In the genomic region with DNA sequence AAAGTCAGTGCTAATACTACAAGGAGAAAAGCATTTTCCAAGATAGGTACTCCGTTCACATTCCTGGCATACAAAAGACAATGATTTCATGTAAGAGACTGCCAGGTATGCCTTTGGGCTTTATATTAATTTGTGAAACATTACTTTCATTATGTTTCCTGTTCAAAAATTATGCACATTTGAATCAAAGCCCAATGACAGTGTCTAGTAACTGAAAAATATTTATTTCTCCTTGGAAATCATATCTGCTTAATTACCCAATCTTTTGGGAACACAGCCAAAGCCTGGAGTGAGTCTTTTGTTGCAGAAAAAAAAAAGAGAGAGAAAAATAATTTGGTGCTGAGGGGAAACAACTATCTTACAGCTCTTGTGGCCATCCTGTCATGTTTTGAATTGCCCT, we compare ENCODE assay signal across 18 cellular contexts.
DNase-seq lines count a peak whose midpoint lies in the region; ATAC-seq and TF ChIP-seq lines count a peak whose summit lies in the region.
"Had no signal": no experiment of that assay in that cellular context is flagged by ENCODE, and none has a peak within 500 bp of the region (broad histone marks: within the 10 kb centered on the region; RNA-seq: fewer than 3 reads in every experiment).

No MANE protein-coding gene starts in this region.

- no peak for TF ChIP-seq RAD21 in IMR-90 (IDR thresholded peaks at IDR 0.05; ENCODE audit: low read length)

- BruUV-seq in IMR-90 (replicated peaks; lab: Mats Ljungman, UMichigan) = no TSS peak

- in situ Hi-C loops in IMR-90 (cut with MboI; ENCODE audit: low sequenced_read_pairs) = loop anchor here (25.0 kb wide), 1 partner anchor 612 kb away; no protein-coding TSS in a partner anchor

- ATAC-seq in IMR-90 (ENCODE audit: low read depth) (no peak), omental fat pad (ENCODE audit: low FRiP score) (peak; percentile 76)
- ATAC-seq: activated CD8-positive, alpha-beta T cell treated with anti-CD3 and anti-CD28 coated beads for 36 hours; WTC11 had no signal

- H3K36me3 ChIP-seq in IMR-90 (ENCODE audit: control insufficient read depth, insufficient read depth, low read length) = no peaks in the 10 kb centered on the region
- H3K36me3 ChIP-seq in ascending aorta = no peaks in the 10 kb centered on the region
- H3K36me3 ChIP-seq: thoracic aorta had no signal

- no peak overlapping the region for H3K27ac ChIP-seq in IMR-90 (ENCODE audit: insufficient read depth, low read length)
- H3K27ac ChIP-seq in ascending aorta = no peak overlapping the region
- H3K27ac ChIP-seq: thoracic aorta had no signal

- H3K56ac ChIP-seq in IMR-90 (ENCODE audit: extremely low read depth, insufficient read depth, low read length) = no peak overlapping the region

- CTCF ChIA-PET in IMR-90 (lab: Yijun Ruan, JAX) = no interaction called here

- H3K9me1 ChIP-seq in IMR-90 (ENCODE audit: insufficient read depth, low read length) = no peaks in the 10 kb centered on the region

- H3K18ac ChIP-seq in IMR-90 (ENCODE audit: low read depth, low read length) = no peak overlapping the region

- no peaks in the 10 kb centered on the region for H4K20me1 ChIP-seq in IMR-90 (ENCODE audit: insufficient read depth, low read length)

- no peak overlapping the region for H3K4me3 ChIP-seq in IMR-90 (ENCODE audit: insufficient read depth, low read depth, low read length)
- no peak overlapping the region for H3K4me3 ChIP-seq in ascending aorta
- H3K4me3 ChIP-seq: thoracic aorta had no signal

- H3K4me2 ChIP-seq in IMR-90 (ENCODE audit: low read depth, low read length) = no peak overlapping the region

- intact Hi-C loops in IMR-90 (cut with micrococcal nuclease) = no loop called here
- intact Hi-C loops in ascending aorta (cut with DNase I) = no loop called here

- no peak for TF ChIP-seq CTCF in IMR-90 (conservative IDR thresholded peaks at IDR 0.05; ENCODE audit: low read depth, low read length)
- no peak for TF ChIP-seq CTCF in omental fat pad (IDR thresholded peaks at IDR 0.05)
- no peak for TF ChIP-seq CTCF in ascending aorta (IDR thresholded peaks at IDR 0.05)

- H3K27me3 ChIP-seq in IMR-90 (ENCODE audit: control insufficient read depth, insufficient read depth, low read length) (no peaks in the 10 kb centered on the region), ascending aorta (no peaks in the 10 kb centered on the region)

- H3K4me1 ChIP-seq in IMR-90 (ENCODE audit: control insufficient read depth, insufficient read depth, low read length) (no peaks in the 10 kb centered on the region), ascending aorta (no peaks in the 10 kb centered on the region)

- H3K9ac ChIP-seq in IMR-90 (ENCODE audit: low read depth, low read length) = no peak overlapping the region

- H4K91ac ChIP-seq in IMR-90 (ENCODE audit: insufficient read depth, low read depth, low read length) = no peak overlapping the region

- H2AK9ac ChIP-seq in IMR-90 (replicated peaks; ENCODE audit: low read depth, low read length, poor library complexity) = no peak overlapping the region

- no peaks in the 10 kb centered on the region for H3K79me1 ChIP-seq in IMR-90 (ENCODE audit: low read depth in 1 of 2, low read length in 2 of 2)

- H2AFZ ChIP-seq in IMR-90 (replicated peaks; ENCODE audit: low read length, poor library complexity) = no peak overlapping the region

- no peak overlapping the region for H2BK120ac ChIP-seq in IMR-90 (ENCODE audit: low read depth, low read length)

- peak; percentile 0 for DNase-seq in IMR-90
- DNase-seq in NCI-H69 (lab: John Stamatoyannopoulos, UW) = peak; percentile 74
- peak; percentile 30 for DNase-seq in dedifferentiated amniotic fluid mesenchymal stem cell (ENCODE audit: extremely low spot score)
- no peak for DNase-seq in omental fat pad (ENCODE audit: low spot score)
- DNase-seq in LoVo (ENCODE audit: low spot score) = no peak
- DNase-seq in ascending aorta (ENCODE audit: low spot score in 2 of 2) = no peak
- no peak for DNase-seq in NCI-H2107 (lab: John Stamatoyannopoulos, UW)
- DNase-seq: activated CD8-positive, alpha-beta T cell treated with anti-CD3 and anti-CD28 coated beads for 36 hours; activated naive CD4-positive, alpha-beta T cell treated with anti-CD3 and anti-CD28 coated beads, Interleukin-2, amount 50 U/mL, for 16 hours; activated T-cell treated with anti-CD3 and anti-CD28 coated beads, Interleukin-2, amount 50 U/mL, for 24 hours; effector CD4-positive, alpha-beta T cell; Karpas-422; NCI-H1436 treated with DMSO at 0.1 percent for 48 hours; NCI-H524 treated with DMSO at 0.1 percent for 48 hours; OCI-M1; SHP77 treated with DMSO at 0.1 percent for 48 hours had no signal

- no peak overlapping the region for H2BK15ac ChIP-seq in IMR-90 (ENCODE audit: low read depth, low read length)

- no peak overlapping the region for H3K14ac ChIP-seq in IMR-90 (replicated peaks; ENCODE audit: low read depth, low read length)

- no peak overlapping the region for H3K23ac ChIP-seq in IMR-90 (ENCODE audit: low read depth, low read length)

- no peak overlapping the region for H2AK5ac ChIP-seq in IMR-90 (ENCODE audit: low read depth, low read length)

- no peak overlapping the region for H2BK20ac ChIP-seq in IMR-90 (ENCODE audit: low read depth, low read length)

- no peak for TF ChIP-seq POLR2A in IMR-90 (IDR thresholded peaks at IDR 0.05; ENCODE audit: low read depth, low read length)

- H3K9me3 ChIP-seq in IMR-90 (ENCODE audit: control insufficient read depth, insufficient read depth, low read length) = peaks cover 2% of the 10 kb centered on the region; the same call in 1 of the 2 replicates
- peaks cover 0 to 3% of the 10 kb centered on the region in 2 donors for H3K9me3 ChIP-seq in ascending aorta
- H3K9me3 ChIP-seq: thoracic aorta had no signal

- no peak overlapping the region for H2BK5ac ChIP-seq in IMR-90 (ENCODE audit: low read depth, low read length, poor library complexity, severe bottlenecking)

- H4K5ac ChIP-seq in IMR-90 (ENCODE audit: low read depth, low read length) = no peak overlapping the region

- no peak overlapping the region for H3K4ac ChIP-seq in IMR-90 (ENCODE audit: low read depth, low read length)

- POLR2A ChIA-PET in IMR-90 (lab: Charles Lee; ENCODE audit: unreplicated experiment) = no interaction called here

- no CpG with 5 or more reads among the region's 1 CpG for WGBS in IMR-90 (ENCODE audit: extremely low coverage in 2 of 2, insufficient read length in 1 of 2), 2 experiments

- H4K8ac ChIP-seq in IMR-90 (ENCODE audit: low read depth in 2 of 2, low read length in 2 of 2) = no peak overlapping the region

- dilution Hi-C loops in IMR-90 (cut with HindIII; ENCODE audit: low sequenced_read_pairs, unreplicated experiment) = no loop called here

TF ChIP-seq in IMR-90, 13 proteins besides CTCF, POLR2A, EP300 and RAD21:
- TF ChIP-seq RFX5 (IDR thresholded peaks at IDR 0.05; ENCODE audit: low read depth, low read length) = no peak
- TF ChIP-seq, protein P1, sequence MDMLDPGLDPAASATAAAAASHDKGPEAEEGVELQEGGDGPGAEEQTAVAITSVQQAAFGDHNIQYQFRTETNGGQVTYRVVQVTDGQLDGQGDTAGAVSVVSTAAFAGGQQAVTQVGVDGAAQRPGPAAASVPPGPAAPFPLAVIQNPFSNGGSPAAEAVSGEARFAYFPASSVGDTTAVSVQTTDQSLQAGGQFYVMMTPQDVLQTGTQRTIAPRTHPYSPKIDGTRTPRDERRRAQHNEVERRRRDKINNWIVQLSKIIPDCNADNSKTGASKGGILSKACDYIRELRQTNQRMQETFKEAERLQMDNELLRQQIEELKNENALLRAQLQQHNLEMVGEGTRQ (IDR thresholded peaks at IDR 0.05; ENCODE audit: low read depth, low read length) = no peak
- no peak for TF ChIP-seq MXI1 (IDR thresholded peaks at IDR 0.05; ENCODE audit: borderline replicate concordance, low read depth, low read length)
- no peak; the same call in 1 of the 2 replicates for TF ChIP-seq CEBPB (IDR thresholded peaks at IDR 0.05; ENCODE audit: low read depth, low read length)
- TF ChIP-seq CHD1 (IDR thresholded peaks at IDR 0.05; ENCODE audit: low read depth, low read length) = no peak
- no peak for TF ChIP-seq NFE2L2 (IDR thresholded peaks at IDR 0.05; ENCODE audit: low read depth, low read length)
- no peak for TF ChIP-seq FOS (IDR thresholded peaks at IDR 0.05; ENCODE audit: low read depth, low read length)
- TF ChIP-seq, protein P2, sequence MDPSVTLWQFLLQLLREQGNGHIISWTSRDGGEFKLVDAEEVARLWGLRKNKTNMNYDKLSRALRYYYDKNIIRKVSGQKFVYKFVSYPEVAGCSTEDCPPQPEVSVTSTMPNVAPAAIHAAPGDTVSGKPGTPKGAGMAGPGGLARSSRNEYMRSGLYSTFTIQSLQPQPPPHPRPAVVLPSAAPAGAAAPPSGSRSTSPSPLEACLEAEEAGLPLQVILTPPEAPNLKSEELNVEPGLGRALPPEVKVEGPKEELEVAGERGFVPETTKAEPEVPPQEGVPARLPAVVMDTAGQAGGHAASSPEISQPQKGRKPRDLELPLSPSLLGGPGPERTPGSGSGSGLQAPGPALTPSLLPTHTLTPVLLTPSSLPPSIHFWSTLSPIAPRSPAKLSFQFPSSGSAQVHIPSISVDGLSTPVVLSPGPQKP (IDR thresholded peaks at IDR 0.05; ENCODE audit: borderline replicate concordance, low read depth, low read length) = no peak
- no peak for TF ChIP-seq RCOR1 (IDR thresholded peaks at IDR 0.05; ENCODE audit: insufficient replicate concordance, low read length)
- no peak for TF ChIP-seq BHLHE40 (IDR thresholded peaks at IDR 0.05; ENCODE audit: low read depth, low read length)
- no peak for TF ChIP-seq MAZ (IDR thresholded peaks at IDR 0.05; ENCODE audit: borderline replicate concordance, low read depth, low read length)
- TF ChIP-seq MAFK (IDR thresholded peaks at IDR 0.05; ENCODE audit: low read depth, low read length) = no peak
- TF ChIP-seq SMC3 (IDR thresholded peaks at IDR 0.05; ENCODE audit: low read depth, low read length) = no peak
TF ChIP-seq in IMR-90: peak in this region for 0.

Comparison
In these comparisons a context has a peak if more than half of its experiments do, and no peak if none do; other contexts are left out.
1. DNase-seq: peak in IMR-90 (single experiment), NCI-H69 (single experiment) and dedifferentiated amniotic fluid mesenchymal stem cell (single experiment); none in omental fat pad (single experiment), LoVo (single experiment), ascending aorta (0 of 2) and NCI-H2107 (single experiment).